28 cellular contexts compared by ENCODE assay signal in the genomic region with DNA sequence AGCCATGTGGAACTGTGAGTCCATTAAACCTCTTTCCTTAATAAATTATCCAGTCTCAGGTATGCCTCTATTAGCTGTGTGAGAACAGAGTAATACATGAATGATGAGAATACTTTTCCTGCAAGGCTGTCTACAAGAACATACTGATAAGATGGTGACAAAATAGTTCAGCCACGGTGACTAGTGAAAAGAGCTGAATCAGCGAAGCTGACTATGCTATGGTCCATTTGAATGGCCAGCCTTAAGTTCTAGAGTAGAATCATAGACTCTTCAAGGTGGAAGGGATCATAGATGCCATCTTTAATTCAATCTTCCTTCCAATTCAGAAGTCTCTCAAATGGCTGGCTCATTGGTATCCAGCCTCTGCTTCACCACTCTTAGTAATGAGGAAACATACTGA.
"Had no signal": no experiment of that assay in that cellular context is flagged by ENCODE, and none has a peak within 500 bp of the region (broad histone marks: within the 10 kb centered on the region; RNA-seq: fewer than 3 reads in every experiment).

No MANE protein-coding gene starts in this region.

- H3K36me3 ChIP-seq: colonic mucosa, esophagus squamous epithelium, gastrocnemius medialis, heart right ventricle, left lung, lower lobe of right lung had no signal

- H3K4me3 Mint-ChIP-seq: dendritic cell treated with granulocyte-macrophage colony-stimulating factor and Interleukin-4, amounts not matched to agents 40 ng/mL and 50 ng/mL, for 4 days; effector memory CD8-positive, alpha-beta T cell; endodermal cell; mesothelial cell of epicardium; naive B cell had no signal

- H3K27ac ChIP-seq: colonic mucosa, epithelial cell of prostate, esophagus squamous epithelium, gastrocnemius medialis, heart right ventricle, left lung, lower lobe of right lung had no signal

- H3K9me3 ChIP-seq: colonic mucosa, esophagus squamous epithelium, gastrocnemius medialis, heart right ventricle, left lung, lower lobe of right lung, mucosa of descending colon had no signal

- H3K36me3 Mint-ChIP-seq: mesothelial cell of epicardium, naive B cell had no signal

- ATAC-seq: effector memory CD8-positive, alpha-beta T cell; esophagus mucosa; gastrocnemius medialis; heart right ventricle; left cardiac atrium; left lung; left ventricle myocardium superior; lower lobe of right lung; mucosa of descending colon had no signal

- H3K9me3 Mint-ChIP-seq: dendritic cell treated with granulocyte-macrophage colony-stimulating factor and Interleukin-4, amounts not matched to agents 40 ng/mL and 50 ng/mL, for 4 days had no signal

- H3K27ac Mint-ChIP-seq: dendritic cell treated with granulocyte-macrophage colony-stimulating factor and Interleukin-4, amounts not matched to agents 40 ng/mL and 50 ng/mL, for 4 days; effector memory CD8-positive, alpha-beta T cell; endodermal cell; mesothelial cell of epicardium; naive B cell had no signal

- H3K4me1 ChIP-seq: colonic mucosa, esophagus squamous epithelium, gastrocnemius medialis, heart right ventricle, left lung, lower lobe of right lung had no signal

- H3K27me3 Mint-ChIP-seq: dendritic cell treated with granulocyte-macrophage colony-stimulating factor and Interleukin-4, amounts not matched to agents 40 ng/mL and 50 ng/mL, for 4 days; effector memory CD8-positive, alpha-beta T cell; naive B cell had no signal

- H3K4me1 Mint-ChIP-seq: endodermal cell, mesothelial cell of epicardium, naive B cell had no signal

- FAIRE-seq: endometrium, islet of Langerhans, keratinocyte had no signal

- H3K4me3 ChIP-seq: colonic mucosa, esophagus squamous epithelium, gastrocnemius medialis, heart right ventricle, left lung, lower lobe of right lung, mucosa of descending colon had no signal

- DNase-seq: colonic mucosa; cortex of kidney; effector CD8-positive, alpha-beta T cell; effector memory CD8-positive, alpha-beta T cell; endodermal cell; erythroblast; esophagus squamous epithelium; foreskin fibroblast; foreskin melanocyte; gastrocnemius medialis; glutamatergic neuron; head of caudate nucleus; heart right ventricle; hippocampal formation; left cardiac atrium; left lung; left ventricle myocardium superior; lower lobe of right lung; mesenchymal stem cell; mucosa of descending colon; naive B cell had no signal

- H3K27me3 ChIP-seq: colonic mucosa, esophagus squamous epithelium, gastrocnemius medialis, heart right ventricle, left lung had no signal
